ENCODE assay signal across 1 cellular context in genomic region chr4:181962321-181962720, GRCh38.
A peak's percentile ranks its signal among the peaks of the same experiment; 100 is the strongest.
TF ChIP-seq lines count a peak whose summit lies in the region.

No MANE protein-coding gene starts in this region.

TF ChIP-seq in Ishikawa, 13 proteins besides CTCF, POLR2A, EP300 and RAD21:
- TF ChIP-seq YY1 (IDR thresholded peaks at IDR 0.05; ENCODE audit: low read depth) (no peak), TCF12 (IDR thresholded peaks at IDR 0.05; ENCODE audit: low read depth) (no peak), REST (IDR thresholded peaks at IDR 0.05; ENCODE audit: low read depth) (no peak), TEAD4 (IDR thresholded peaks at IDR 0.05) (no peak), TAF1 (IDR thresholded peaks at IDR 0.05; ENCODE audit: low read depth) (no peak), MAX (IDR thresholded peaks at IDR 0.05) (no peak), NFIC (IDR thresholded peaks at IDR 0.05) (peak; percentile 62), EGR1 (IDR thresholded peaks at IDR 0.05) (no peak)
